2 cellular contexts compared by ENCODE assay signal in genomic region chr5:62296998-62297397, GRCh38.
TF ChIP-seq lines count a peak whose summit lies in the region.

No MANE protein-coding gene starts in this region.

TF ChIP-seq in K562, 482 proteins besides CTCF, POLR2A, EP300 and RAD21:
- TF ChIP-seq ZNF584 (CRISPR knock-in tag; IDR thresholded peaks at IDR 0.05; ENCODE audit: low read depth): no peak

TF ChIP-seq in SK-N-SH, 30 proteins besides CTCF, POLR2A, EP300 and RAD21:
- TF ChIP-seq CHD2 (IDR thresholded peaks at IDR 0.05; ENCODE audit: low read length, partially characterized antibody): no peak
- TF ChIP-seq RFX5 (IDR thresholded peaks at IDR 0.05; ENCODE audit: low read length): no peak
- TF ChIP-seq REST (IDR thresholded peaks at IDR 0.05; ENCODE audit: low read depth, low read length): no peak
- TF ChIP-seq GABPA (IDR thresholded peaks at IDR 0.05; ENCODE audit: low read depth): no peak
- TF ChIP-seq GATA2 (CRISPR knock-in tag; IDR thresholded peaks at IDR 0.05): no peak
- TF ChIP-seq MEF2A (IDR thresholded peaks at IDR 0.05; ENCODE audit: borderline replicate concordance, low read depth): no peak
